Comparison of ENCODE assay signal across 13 cellular contexts in genomic region chr17:41549596-41550039, GRCh38. TPM values are rescaled to one million over a fixed set of nuclear protein-coding genes. Genes with fewer than 3 reads are reported as not detected.
DNase-seq lines count a peak whose midpoint lies in the region; ATAC-seq and TF ChIP-seq lines count a peak whose summit lies in the region.
"Had no signal": no experiment of that assay in that cellular context is flagged by ENCODE, and none has a peak within 500 bp of the region (broad histone marks: within the 10 kb centered on the region; RNA-seq: fewer than 3 reads in every experiment).

No MANE protein-coding gene starts in this region.

- intact Hi-C loops in posterior vena cava (cut with DNase I) (loop anchor here (5.0 to 10.0 kb wide), 3 partner anchors 95 to 642 kb away; no protein-coding TSS in a partner anchor), stomach (cut with DNase I; ENCODE audit: low total_unique reads) (no loop called here)

- H3F3A ChIP-seq in DOHH2 (ENCODE audit: control insufficient read depth, insufficient read depth) = no peaks in the 10 kb centered on the region

- peaks cover 29% of the 10 kb centered on the region for H3K27me3 Mint-ChIP-seq in T-helper 17 cell

- H3K79me2 ChIP-seq in DOHH2 (ENCODE audit: control insufficient read depth, low read length) = no peaks in the 10 kb centered on the region

- H3K4me2 ChIP-seq in DOHH2 (ENCODE audit: low read length) = peak overlapping the region; percentile 57; the same call in 1 of the 2 replicates

- H3K4me1 Mint-ChIP-seq in T-helper 17 cell = peaks cover 11% of the 10 kb centered on the region

- peak overlapping the region; percentile 80 for H3K4me3 Mint-ChIP-seq in T-helper 17 cell
- H3K4me3 Mint-ChIP-seq: T-helper 1 cell treated with Interleukin-12 subunit alpha and Interleukin-12 subunit beta and Interleukin-4 antibody, amounts not matched to agents 30 μg/mL and 1 μg/mL, for 36 hours had no signal

- TF ChIP-seq CTCF in DOHH2 (IDR thresholded peaks at IDR 0.05; ENCODE audit: low read depth, low read length, poor library complexity, severe bottlenecking) (no peak), fibroblast of villous mesenchyme (IDR thresholded peaks at IDR 0.05; ENCODE audit: insufficient read depth, low read depth, low read length) (no peak), stomach (IDR thresholded peaks at IDR 0.05) (no peak)

- WGBS in stomach, 5 donors = 59 to 67% (median 64%) methylated on average over 8 of the region's 8 CpGs

- H3K27ac ChIP-seq in DOHH2 (ENCODE audit: low read depth, low read length) (no peak overlapping the region), stomach (peak overlapping the region in 1 of 5 donors; percentile 71)

- no peak for ATAC-seq in T-helper 17 cell
- ATAC-seq in HG03139 (IDR thresholded peaks at IDR 0.05; ENCODE audit: unreplicated experiment) = no peak
- no peak for ATAC-seq in HG02588 (IDR thresholded peaks at IDR 0.05; ENCODE audit: unreplicated experiment)

- H3K36me3 Mint-ChIP-seq in T-helper 17 cell (ENCODE audit: low read depth) = peaks cover 6% of the 10 kb centered on the region

- peaks cover 9% of the 10 kb centered on the region; the same call in 1 of the 2 replicates for H3K27me3 ChIP-seq in DOHH2 (ENCODE audit: control insufficient read depth, low read length)
- H3K27me3 ChIP-seq in stomach = peaks cover 0 to 10% (median 0%) of the 10 kb centered on the region in 3 donors
- H3K27me3 ChIP-seq: sigmoid colon had no signal

- H3K9me2 ChIP-seq in DOHH2 (replicated peaks; ENCODE audit: control insufficient read depth, low read length) = no peaks in the 10 kb centered on the region

- H4K20me1 ChIP-seq in DOHH2 (ENCODE audit: control insufficient read depth, insufficient read depth, low read depth, low read length) = no peaks in the 10 kb centered on the region

- H3K36me3 ChIP-seq in DOHH2 (ENCODE audit: control insufficient read depth, low read length) (no peaks in the 10 kb centered on the region), stomach (no peaks in the 10 kb centered on the region)
- H3K36me3 ChIP-seq: sigmoid colon had no signal

- H3K4me1 ChIP-seq in DOHH2 (ENCODE audit: control insufficient read depth, low read length) (peaks cover 5% of the 10 kb centered on the region), stomach (peaks cover 15 to 26% (median 25%) of the 10 kb centered on the region in 4 donors)

- DNase-seq in T-helper 17 cell = no peak
- peak; percentile 67 for DNase-seq in fibroblast of villous mesenchyme (ENCODE audit: low read depth)
- peak; percentile 17 for DNase-seq in posterior vena cava (ENCODE audit: low spot score)
- no peak for DNase-seq in stomach
- DNase-seq in iPS-NIHi7 (ENCODE audit: extremely low spot score) = no peak

- H3K27ac Mint-ChIP-seq in T-helper 17 cell = peak overlapping the region; percentile 82
- H3K27ac Mint-ChIP-seq: T-helper 1 cell treated with Interleukin-12 subunit alpha and Interleukin-12 subunit beta and Interleukin-4 antibody, amounts not matched to agents 30 μg/mL and 1 μg/mL, for 36 hours had no signal

- no peak for TF ChIP-seq EP300 in stomach (IDR thresholded peaks at IDR 0.05)

- H3K4me3 ChIP-seq in DOHH2 (ENCODE audit: low read length) = no peak overlapping the region
- H3K4me3 ChIP-seq in fibroblast of villous mesenchyme (ENCODE audit: low read depth, low read length) = no peak overlapping the region
- H3K4me3 ChIP-seq in stomach = no peak overlapping the region

- TF ChIP-seq POLR2A in stomach (IDR thresholded peaks at IDR 0.05) = no peak

- H3K9me3 ChIP-seq in DOHH2 (ENCODE audit: control insufficient read depth, insufficient read depth, low read length) (no peaks in the 10 kb centered on the region), T-helper 17 cell (ENCODE audit: control insufficient read depth, low read length, poor library complexity, severe bottlenecking) (no peaks in the 10 kb centered on the region), stomach (peaks cover 0 to 5% (median 2%) of the 10 kb centered on the region in 4 donors)

RNA-seq across cellular contexts. Expression of gene KRT19, which starts 21.5 kb away (rescaled TPM):
- total RNA-seq in T-helper 17 cell (not detected), fibroblast of villous mesenchyme (579 and 604 TPM in 2 replicates), posterior vena cava (1 to 10 TPM; 1.6 to 3.6 TPM), stomach (1,000 to 10,000 TPM in 1 of 5 donors, 100 to 1,000 TPM in 4; 218 to 2,364 (median 659) TPM)
- polyA plus RNA-seq in stomach = 1,000 to 10,000 TPM in 1 of 3 donors, 100 to 1,000 TPM in 2; 431 to 1,737 (median 761) TPM

RNA-seq across cellular contexts. Expression of gene KRT9, which starts 22.2 kb away (rescaled TPM):
- not detected for total RNA-seq in T-helper 17 cell
- not detected in 2 replicates for total RNA-seq in fibroblast of villous mesenchyme
- not detected for total RNA-seq in posterior vena cava
- total RNA-seq in stomach = not detected
- not detected for polyA plus RNA-seq in stomach
- total RNA-seq: aorta, epithelial cell of proximal tubule, kidney epithelial cell, sigmoid colon had no signal
- polyA plus RNA-seq: sigmoid colon had no signal

RNA-seq across cellular contexts. Expression of gene KRT15, which starts 30.9 kb away (rescaled TPM):
- total RNA-seq in T-helper 17 cell (not detected), fibroblast of villous mesenchyme (0.43 and 1.3 TPM in 2 replicates), posterior vena cava (not detected), stomach (1 to 10 TPM in 4 of 5 donors, not detected in 1; 1.6 to 9.4 (median 2.4) TPM)
- polyA plus RNA-seq in stomach = 1,000 to 10,000 TPM in 1 of 3 donors, 1 to 10 TPM in 2; 1.4 to 3,416 (median 4.7) TPM
- total RNA-seq: aorta, sigmoid colon had no signal

RNA-seq across cellular contexts. Expression of gene KRT14, which starts 37.1 kb away (rescaled TPM):
- total RNA-seq in T-helper 17 cell (not detected), fibroblast of villous mesenchyme (not detected in 2 replicates), posterior vena cava (1 to 10 TPM; 1.3 to 2.0 TPM), stomach (1 to 10 TPM in 1 of 5 donors, not detected in 4; 1.3 TPM)
- 100 to 1,000 TPM in 1 of 3 donors, 1 to 10 TPM in 1, not detected in 1; 2.4 to 164 TPM for polyA plus RNA-seq in stomach
- total RNA-seq: epithelial cell of proximal tubule, kidney epithelial cell, sigmoid colon had no signal

RNA-seq across cellular contexts. Expression of gene KRT13, which starts 44.2 kb away (rescaled TPM):
- total RNA-seq in T-helper 17 cell (not detected), fibroblast of villous mesenchyme (not detected in 2 replicates), posterior vena cava (not detected), stomach (10 to 100 TPM in 2 of 5 donors, 1 to 10 TPM in 2, not detected in 1; 2.2 to 43.8 (median 11.1) TPM)
- over 10,000 TPM in 1 of 3 donors, 10 to 100 TPM in 1, 1 to 10 TPM in 1; 1.1 to 12,460 (median 41.1) TPM for polyA plus RNA-seq in stomach
- total RNA-seq: aorta, kidney epithelial cell had no signal

Comparison
In these comparisons a context has a peak if more than half of its experiments do, and no peak if none do; other contexts are left out.
1. DNase-seq: peak in fibroblast of villous mesenchyme (single experiment) and posterior vena cava (single experiment); none in T-helper 17 cell (0 of 3), stomach (single experiment) and iPS-NIHi7 (single experiment).
2. RNA of gene KRT19, which starts 21.5 kb away (total RNA-seq): 218 to 2,364 TPM in stomach and 579 to 604 TPM in fibroblast of villous mesenchyme; 1.6 to 3.6 TPM in posterior vena cava and not detected in T-helper 17 cell; every median in the first group is over 10 times any median in the second.